ENCODE assay signal across 27 cellular contexts in the genomic region with DNA sequence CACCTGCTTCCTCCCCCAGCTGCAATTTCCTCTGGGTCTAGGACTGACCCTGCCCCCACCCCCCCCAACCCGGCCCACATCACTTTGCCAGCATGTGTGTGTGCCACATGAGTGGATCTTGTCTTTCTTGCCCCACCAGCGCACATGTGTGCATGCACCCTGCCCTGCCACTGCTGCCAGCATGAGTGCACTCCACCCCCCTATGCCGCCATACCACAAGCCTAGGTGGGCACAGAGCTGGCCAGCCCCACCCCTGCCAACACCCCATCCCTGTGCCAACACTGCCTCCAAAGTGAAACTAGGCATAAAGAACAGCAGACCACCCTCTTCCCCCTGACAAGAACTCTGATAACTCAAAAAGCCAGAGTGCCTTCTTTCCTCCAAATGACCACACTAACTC.
"Had no signal": no experiment of that assay in that cellular context is flagged by ENCODE, and none has a peak within 500 bp of the region (broad histone marks: within the 10 kb centered on the region; RNA-seq: fewer than 3 reads in every experiment).

No MANE protein-coding gene starts in this region.

- H3K27me3 ChIP-seq: neural progenitor cell, neutrophil, pancreas, right atrium auricular region, right lobe of liver, sigmoid colon, stomach, thyroid gland, tibial nerve, vagina had no signal

- H2AFZ ChIP-seq: neural progenitor cell had no signal

- DNase-seq: naive thymus-derived CD4-positive, alpha-beta T cell; natural killer cell; nucleus accumbens; retina; right lobe of liver; sigmoid colon; small intestine; stimulated activated CD4-positive, alpha-beta T cell treated with anti-CD3 and anti-CD28 coated beads, Interleukin-15, amount 100 ng/mL, for 24 hours; stimulated activated CD4-positive, alpha-beta T cell treated with anti-CD3 and anti-CD28 coated beads, Interleukin-2, amount 100 ng/mL, for 24 hours; stimulated activated CD4-positive, alpha-beta T cell treated with anti-CD3 and anti-CD28 coated beads, Interleukin-2, amount 100 ng/mL, for 48 hours; stimulated activated CD4-positive, alpha-beta T cell treated with anti-CD3 and anti-CD28 coated beads, Interleukin-4, amount 100 ng/mL, for 24 hours; stimulated activated naive B cell treated with anti-CD40 and anti-IgM and Interleukin-4, amounts not matched to agents 10 μg/mL and 1 μg/mL and 100 μg/mL, for 72 hours; stimulated activated naive CD4-positive, alpha-beta T cell treated with Interleukin-2 at 50 U/mL for 16 hours; stomach; thyroid gland had no signal

- H3K9ac ChIP-seq: neural progenitor cell had no signal

- H3K27me3 Mint-ChIP-seq: naive thymus-derived CD4-positive, alpha-beta T cell; stimulated activated naive B cell treated with anti-CD40 and anti-IgM and Interleukin-4, amounts not matched to agents 10 μg/mL and 1 μg/mL and 100 μg/mL, for 72 hours; stimulated activated naive CD8-positive, alpha-beta T cell treated with anti-CD3 and anti-CD28 coated beads, Interleukin-15, Interleukin-2, amounts not matched to agents 100 ng/mL and 50 ng/mL, for 24 hours; type B pancreatic cell had no signal

- H3K4me3 Mint-ChIP-seq: naive thymus-derived CD4-positive, alpha-beta T cell; natural killer cell; nephron; neural progenitor cell; stimulated activated effector memory CD8-positive, alpha-beta T cell treated with anti-CD3 and anti-CD28 coated beads, Interleukin-12 subunit alpha, Interleukin-12 subunit beta, amount 100 ng/mL, for 72 hours; stimulated activated naive B cell treated with anti-CD40 and anti-IgM and Interleukin-4, amounts not matched to agents 10 μg/mL and 1 μg/mL and 100 μg/mL, for 72 hours; stimulated activated naive CD8-positive, alpha-beta T cell treated with anti-CD3 and anti-CD28 coated beads, Interleukin-15, Interleukin-2, amounts not matched to agents 100 ng/mL and 50 ng/mL, for 24 hours; type B pancreatic cell had no signal

- ATAC-seq: naive thymus-derived CD4-positive, alpha-beta T cell; natural killer cell; pancreas; stimulated activated effector memory CD8-positive, alpha-beta T cell treated with anti-CD3 and anti-CD28 coated beads, Interleukin-12 subunit alpha, Interleukin-12 subunit beta, amount 100 ng/mL, for 72 hours; stimulated activated naive B cell treated with anti-CD40 and anti-IgM and Interleukin-4, amounts not matched to agents 10 μg/mL and 1 μg/mL and 100 μg/mL, for 72 hours had no signal

- H3K4me1 Mint-ChIP-seq: naive thymus-derived CD4-positive, alpha-beta T cell; natural killer cell; neural progenitor cell; stimulated activated effector memory CD8-positive, alpha-beta T cell treated with anti-CD3 and anti-CD28 coated beads, Interleukin-12 subunit alpha, Interleukin-12 subunit beta, amount 100 ng/mL, for 72 hours; stimulated activated naive B cell treated with anti-CD40 and anti-IgM and Interleukin-4, amounts not matched to agents 10 μg/mL and 1 μg/mL and 100 μg/mL, for 72 hours had no signal

- H3K27ac ChIP-seq: neural progenitor cell, neutrophil, pancreas, prostate gland, right atrium auricular region, right lobe of liver, sigmoid colon, stomach, thoracic aorta, thyroid gland, tibial nerve, vagina had no signal

- H3K4me2 ChIP-seq: neural progenitor cell had no signal

- H3K27ac Mint-ChIP-seq: naive thymus-derived CD4-positive, alpha-beta T cell; natural killer cell; nephron; neural progenitor cell; stimulated activated effector memory CD8-positive, alpha-beta T cell treated with anti-CD3 and anti-CD28 coated beads, Interleukin-12 subunit alpha, Interleukin-12 subunit beta, amount 100 ng/mL, for 72 hours; stimulated activated naive B cell treated with anti-CD40 and anti-IgM and Interleukin-4, amounts not matched to agents 10 μg/mL and 1 μg/mL and 100 μg/mL, for 72 hours; stimulated activated naive CD8-positive, alpha-beta T cell treated with anti-CD3 and anti-CD28 coated beads, Interleukin-15, Interleukin-2, amounts not matched to agents 100 ng/mL and 50 ng/mL, for 24 hours; type B pancreatic cell had no signal

- H3K9me3 ChIP-seq: neutrophil, pancreas, prostate gland, right lobe of liver, thyroid gland had no signal

- H3K4me3 ChIP-seq: neural progenitor cell, pancreas, prostate gland, right atrium auricular region, right lobe of liver, sigmoid colon, stomach, thoracic aorta, thyroid gland, tibial nerve, vagina had no signal

- H3K36me3 Mint-ChIP-seq: neural progenitor cell; stimulated activated effector memory CD8-positive, alpha-beta T cell treated with anti-CD3 and anti-CD28 coated beads, Interleukin-12 subunit alpha, Interleukin-12 subunit beta, amount 100 ng/mL, for 72 hours; type B pancreatic cell had no signal

- H3K36me3 ChIP-seq: neural progenitor cell, neutrophil, pancreas, prostate gland, right atrium auricular region, right lobe of liver, sigmoid colon, stomach, thoracic aorta, thyroid gland, tibial nerve, vagina had no signal

- H3K4me1 ChIP-seq: neural progenitor cell, pancreas, prostate gland, right atrium auricular region, right lobe of liver, sigmoid colon, stomach, thyroid gland, tibial nerve had no signal
